ENCODE assay signal across 1 cellular context in the genomic region with DNA sequence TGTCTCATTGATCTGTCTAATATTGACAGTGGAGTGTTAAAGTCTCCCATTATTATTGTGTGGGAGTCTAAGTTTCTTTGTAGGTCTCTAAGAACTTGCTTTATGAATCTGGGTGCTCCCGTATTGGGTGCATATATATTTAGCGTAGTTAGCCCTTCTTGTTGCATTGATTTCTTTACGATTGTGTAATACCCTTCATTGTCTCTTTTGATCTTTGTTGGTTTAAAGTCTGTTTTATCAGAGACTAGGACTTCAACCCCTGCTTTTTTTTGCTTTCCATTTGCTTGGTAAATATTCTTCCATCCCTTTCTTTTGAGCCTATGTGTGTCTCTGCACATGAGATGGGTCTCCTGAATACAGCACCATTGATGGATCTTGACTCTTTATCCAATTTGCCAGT.
TF ChIP-seq lines count a peak whose summit lies in the region.

No MANE protein-coding gene starts in this region.

TF ChIP-seq in HepG2, 621 proteins besides CTCF, POLR2A, EP300 and RAD21 (continued from another document and continues in another):
- peak; percentile 95 for TF ChIP-seq HNF4A (CRISPR knock-in tag; IDR thresholded peaks at IDR 0.05)
- TF ChIP-seq RXRB (CRISPR knock-in tag; IDR thresholded peaks at IDR 0.05; ENCODE audit: borderline replicate concordance), result peak; percentile 90
- peak; percentile 88; the same call in 1 of the 2 replicates for TF ChIP-seq MIER3 (CRISPR knock-in tag; IDR thresholded peaks at IDR 0.05; ENCODE audit: borderline replicate concordance)
- peak; percentile 80 for TF ChIP-seq KAT8 (CRISPR knock-in tag; IDR thresholded peaks at IDR 0.05)
- peak; percentile 64; the same call in 1 of the 2 replicates for TF ChIP-seq PHF21A (CRISPR knock-in tag; IDR thresholded peaks at IDR 0.05)
- TF ChIP-seq ZNF124 (CRISPR knock-in tag; IDR thresholded peaks at IDR 0.05), result 0 out of 2 replicates have a peak, but pooled peaks have one; percentile 57
- TF ChIP-seq SIX1 (CRISPR knock-in tag; IDR thresholded peaks at IDR 0.05; ENCODE audit: borderline replicate concordance), result peak; percentile 45; the same call in 1 of the 2 replicates
- peak; percentile 55; the same call in 1 of the 2 replicates for TF ChIP-seq NR2F2 (IDR thresholded peaks at IDR 0.05; ENCODE audit: borderline replicate concordance, low read depth)
- TF ChIP-seq, protein P1, sequence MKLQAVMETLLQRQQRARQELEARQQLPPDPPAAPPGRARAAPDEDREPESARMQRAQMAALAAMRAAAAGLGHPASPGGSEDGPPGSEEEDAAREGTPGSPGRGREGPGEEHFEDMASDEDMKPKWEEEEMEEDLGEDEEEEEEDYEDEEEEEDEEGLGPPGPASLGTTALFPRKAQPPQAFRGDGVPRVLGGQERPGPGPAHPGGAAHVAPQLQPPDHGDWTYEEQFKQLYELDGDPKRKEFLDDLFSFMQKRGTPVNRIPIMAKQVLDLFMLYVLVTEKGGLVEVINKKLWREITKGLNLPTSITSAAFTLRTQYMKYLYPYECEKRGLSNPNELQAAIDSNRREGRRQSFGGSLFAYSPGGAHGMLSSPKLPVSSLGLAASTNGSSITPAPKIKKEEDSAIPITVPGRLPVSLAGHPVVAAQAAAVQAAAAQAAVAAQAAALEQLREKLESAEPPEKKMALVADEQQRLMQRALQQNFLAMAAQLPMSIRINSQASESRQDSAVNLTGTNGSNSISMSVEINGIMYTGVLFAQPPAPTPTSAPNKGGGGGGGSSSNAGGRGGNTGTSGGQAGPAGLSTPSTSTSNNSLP (IDR thresholded peaks at IDR 0.05; ENCODE audit: low read depth, low read length), result peak; percentile 62; the same call in 1 of the 2 replicates
- TF ChIP-seq, protein P2, sequence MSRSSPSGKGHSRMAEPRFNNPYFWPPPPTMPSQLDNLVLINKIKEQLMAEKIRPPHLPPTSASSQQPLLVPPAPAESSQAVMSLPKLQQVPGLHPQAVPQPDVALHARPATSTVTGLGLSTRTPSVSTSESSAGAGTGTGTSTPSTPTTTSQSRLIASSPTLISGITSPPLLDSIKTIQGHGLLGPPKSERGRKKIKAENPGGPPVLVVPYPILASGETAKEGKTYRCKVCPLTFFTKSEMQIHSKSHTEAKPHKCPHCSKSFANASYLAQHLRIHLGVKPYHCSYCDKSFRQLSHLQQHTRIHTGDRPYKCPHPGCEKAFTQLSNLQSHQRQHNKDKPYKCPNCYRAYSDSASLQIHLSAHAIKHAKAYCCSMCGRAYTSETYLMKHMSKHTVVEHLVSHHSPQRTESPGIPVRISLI (CRISPR knock-in tag; IDR thresholded peaks at IDR 0.05; ENCODE audit: borderline replicate concordance), result peak; percentile 99
- TF ChIP-seq, protein P3, sequence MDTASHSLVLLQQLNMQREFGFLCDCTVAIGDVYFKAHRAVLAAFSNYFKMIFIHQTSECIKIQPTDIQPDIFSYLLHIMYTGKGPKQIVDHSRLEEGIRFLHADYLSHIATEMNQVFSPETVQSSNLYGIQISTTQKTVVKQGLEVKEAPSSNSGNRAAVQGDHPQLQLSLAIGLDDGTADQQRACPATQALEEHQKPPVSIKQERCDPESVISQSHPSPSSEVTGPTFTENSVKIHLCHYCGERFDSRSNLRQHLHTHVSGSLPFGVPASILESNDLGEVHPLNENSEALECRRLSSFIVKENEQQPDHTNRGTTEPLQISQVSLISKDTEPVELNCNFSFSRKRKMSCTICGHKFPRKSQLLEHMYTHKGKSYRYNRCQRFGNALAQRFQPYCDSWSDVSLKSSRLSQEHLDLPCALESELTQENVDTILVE (CRISPR knock-in tag; IDR thresholded peaks at IDR 0.05), result peak; percentile 60; the same call in 1 of the 2 replicates
- TF ChIP-seq ARNTL (CRISPR knock-in tag; IDR thresholded peaks at IDR 0.05), result 0 out of 2 replicates have a peak, but pooled peaks have one; percentile 37
- peak; percentile 25; the same call in 1 of the 2 replicates for TF ChIP-seq SALL1 (CRISPR knock-in tag; IDR thresholded peaks at IDR 0.05)
- peak; percentile 51; the same call in 1 of the 2 replicates for TF ChIP-seq ZMYM2 (CRISPR knock-in tag; IDR thresholded peaks at IDR 0.05)
- TF ChIP-seq, protein P4, sequence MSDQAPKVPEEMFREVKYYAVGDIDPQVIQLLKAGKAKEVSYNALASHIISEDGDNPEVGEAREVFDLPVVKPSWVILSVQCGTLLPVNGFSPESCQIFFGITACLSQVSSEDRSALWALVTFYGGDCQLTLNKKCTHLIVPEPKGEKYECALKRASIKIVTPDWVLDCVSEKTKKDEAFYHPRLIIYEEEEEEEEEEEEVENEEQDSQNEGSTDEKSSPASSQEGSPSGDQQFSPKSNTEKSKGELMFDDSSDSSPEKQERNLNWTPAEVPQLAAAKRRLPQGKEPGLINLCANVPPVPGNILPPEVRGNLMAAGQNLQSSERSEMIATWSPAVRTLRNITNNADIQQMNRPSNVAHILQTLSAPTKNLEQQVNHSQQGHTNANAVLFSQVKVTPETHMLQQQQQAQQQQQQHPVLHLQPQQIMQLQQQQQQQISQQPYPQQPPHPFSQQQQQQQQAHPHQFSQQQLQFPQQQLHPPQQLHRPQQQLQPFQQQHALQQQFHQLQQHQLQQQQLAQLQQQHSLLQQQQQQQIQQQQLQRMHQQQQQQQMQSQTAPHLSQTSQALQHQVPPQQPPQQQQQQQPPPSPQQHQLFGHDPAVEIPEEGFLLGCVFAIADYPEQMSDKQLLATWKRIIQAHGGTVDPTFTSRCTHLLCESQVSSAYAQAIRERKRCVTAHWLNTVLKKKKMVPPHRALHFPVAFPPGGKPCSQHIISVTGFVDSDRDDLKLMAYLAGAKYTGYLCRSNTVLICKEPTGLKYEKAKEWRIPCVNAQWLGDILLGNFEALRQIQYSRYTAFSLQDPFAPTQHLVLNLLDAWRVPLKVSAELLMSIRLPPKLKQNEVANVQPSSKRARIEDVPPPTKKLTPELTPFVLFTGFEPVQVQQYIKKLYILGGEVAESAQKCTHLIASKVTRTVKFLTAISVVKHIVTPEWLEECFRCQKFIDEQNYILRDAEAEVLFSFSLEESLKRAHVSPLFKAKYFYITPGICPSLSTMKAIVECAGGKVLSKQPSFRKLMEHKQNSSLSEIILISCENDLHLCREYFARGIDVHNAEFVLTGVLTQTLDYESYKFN (CRISPR knock-in tag; conservative IDR thresholded peaks at IDR 0.05), result peak; percentile 93
- peak; percentile 98 for TF ChIP-seq GFI1 (CRISPR knock-in tag; IDR thresholded peaks at IDR 0.05; ENCODE audit: borderline replicate concordance)
- peak; percentile 89 for TF ChIP-seq HDAC2 (CRISPR knock-in tag; IDR thresholded peaks at IDR 0.05)
- TF ChIP-seq, protein P5, sequence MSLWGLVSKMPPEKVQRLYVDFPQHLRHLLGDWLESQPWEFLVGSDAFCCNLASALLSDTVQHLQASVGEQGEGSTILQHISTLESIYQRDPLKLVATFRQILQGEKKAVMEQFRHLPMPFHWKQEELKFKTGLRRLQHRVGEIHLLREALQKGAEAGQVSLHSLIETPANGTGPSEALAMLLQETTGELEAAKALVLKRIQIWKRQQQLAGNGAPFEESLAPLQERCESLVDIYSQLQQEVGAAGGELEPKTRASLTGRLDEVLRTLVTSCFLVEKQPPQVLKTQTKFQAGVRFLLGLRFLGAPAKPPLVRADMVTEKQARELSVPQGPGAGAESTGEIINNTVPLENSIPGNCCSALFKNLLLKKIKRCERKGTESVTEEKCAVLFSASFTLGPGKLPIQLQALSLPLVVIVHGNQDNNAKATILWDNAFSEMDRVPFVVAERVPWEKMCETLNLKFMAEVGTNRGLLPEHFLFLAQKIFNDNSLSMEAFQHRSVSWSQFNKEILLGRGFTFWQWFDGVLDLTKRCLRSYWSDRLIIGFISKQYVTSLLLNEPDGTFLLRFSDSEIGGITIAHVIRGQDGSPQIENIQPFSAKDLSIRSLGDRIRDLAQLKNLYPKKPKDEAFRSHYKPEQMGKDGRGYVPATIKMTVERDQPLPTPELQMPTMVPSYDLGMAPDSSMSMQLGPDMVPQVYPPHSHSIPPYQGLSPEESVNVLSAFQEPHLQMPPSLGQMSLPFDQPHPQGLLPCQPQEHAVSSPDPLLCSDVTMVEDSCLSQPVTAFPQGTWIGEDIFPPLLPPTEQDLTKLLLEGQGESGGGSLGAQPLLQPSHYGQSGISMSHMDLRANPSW (CRISPR knock-in tag; IDR thresholded peaks at IDR 0.05; ENCODE audit: borderline replicate concordance), result peak; percentile 81; the same call in 1 of the 2 replicates
- TF ChIP-seq, protein P6, sequence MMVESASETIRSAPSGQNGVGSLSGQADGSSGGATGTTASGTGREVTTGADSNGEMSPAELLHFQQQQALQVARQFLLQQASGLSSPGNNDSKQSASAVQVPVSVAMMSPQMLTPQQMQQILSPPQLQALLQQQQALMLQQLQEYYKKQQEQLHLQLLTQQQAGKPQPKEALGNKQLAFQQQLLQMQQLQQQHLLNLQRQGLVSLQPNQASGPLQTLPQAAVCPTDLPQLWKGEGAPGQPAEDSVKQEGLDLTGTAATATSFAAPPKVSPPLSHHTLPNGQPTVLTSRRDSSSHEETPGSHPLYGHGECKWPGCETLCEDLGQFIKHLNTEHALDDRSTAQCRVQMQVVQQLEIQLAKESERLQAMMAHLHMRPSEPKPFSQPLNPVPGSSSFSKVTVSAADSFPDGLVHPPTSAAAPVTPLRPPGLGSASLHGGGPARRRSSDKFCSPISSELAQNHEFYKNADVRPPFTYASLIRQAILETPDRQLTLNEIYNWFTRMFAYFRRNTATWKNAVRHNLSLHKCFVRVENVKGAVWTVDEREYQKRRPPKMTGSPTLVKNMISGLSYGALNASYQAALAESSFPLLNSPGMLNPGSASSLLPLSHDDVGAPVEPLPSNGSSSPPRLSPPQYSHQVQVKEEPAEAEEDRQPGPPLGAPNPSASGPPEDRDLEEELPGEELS (CRISPR knock-in tag; IDR thresholded peaks at IDR 0.05), result peak; percentile 85
- TF ChIP-seq NCOR1 (IDR thresholded peaks at IDR 0.05; ENCODE audit: borderline replicate concordance, low read length), result peak; percentile 86; the same call in 1 of the 2 replicates
- TF ChIP-seq, protein P7, sequence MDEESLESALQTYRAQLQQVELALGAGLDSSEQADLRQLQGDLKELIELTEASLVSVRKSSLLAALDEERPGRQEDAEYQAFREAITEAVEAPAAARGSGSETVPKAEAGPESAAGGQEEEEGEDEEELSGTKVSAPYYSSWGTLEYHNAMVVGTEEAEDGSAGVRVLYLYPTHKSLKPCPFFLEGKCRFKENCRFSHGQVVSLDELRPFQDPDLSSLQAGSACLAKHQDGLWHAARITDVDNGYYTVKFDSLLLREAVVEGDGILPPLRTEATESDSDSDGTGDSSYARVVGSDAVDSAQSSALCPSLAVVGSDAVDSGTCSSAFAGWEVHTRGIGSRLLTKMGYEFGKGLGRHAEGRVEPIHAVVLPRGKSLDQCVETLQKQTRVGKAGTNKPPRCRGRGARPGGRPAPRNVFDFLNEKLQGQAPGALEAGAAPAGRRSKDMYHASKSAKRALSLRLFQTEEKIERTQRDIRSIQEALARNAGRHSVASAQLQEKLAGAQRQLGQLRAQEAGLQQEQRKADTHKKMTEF (CRISPR knock-in tag; IDR thresholded peaks at IDR 0.05), result peak; percentile 88
- TF ChIP-seq ZNF205 (CRISPR knock-in tag; IDR thresholded peaks at IDR 0.05), result peak; percentile 49; the same call in 1 of the 2 replicates
- 0 out of 2 replicates have a peak, but pooled peaks have one; percentile 35 for TF ChIP-seq ZNF264 (CRISPR knock-in tag; IDR thresholded peaks at IDR 0.05)
- peak; percentile 81 for TF ChIP-seq TRIM24 (CRISPR knock-in tag; IDR thresholded peaks at IDR 0.05)
- TF ChIP-seq RARA (CRISPR knock-in tag; IDR thresholded peaks at IDR 0.05), result peak; percentile 76
- peak; percentile 65; the same call in 1 of the 2 replicates for TF ChIP-seq POGZ (CRISPR knock-in tag; IDR thresholded peaks at IDR 0.05)
- peak; percentile 67; the same call in 1 of the 2 replicates for TF ChIP-seq REPIN1 (CRISPR knock-in tag; IDR thresholded peaks at IDR 0.05; ENCODE audit: borderline replicate concordance, low read depth)
- TF ChIP-seq KDM1A (CRISPR knock-in tag; IDR thresholded peaks at IDR 0.05), result peak; percentile 67; the same call in 1 of the 2 replicates
- peak; percentile 70; the same call in 1 of the 2 replicates for TF ChIP-seq TBX3 (IDR thresholded peaks at IDR 0.05; ENCODE audit: borderline replicate concordance)
- TF ChIP-seq ZNF12 (CRISPR knock-in tag; IDR thresholded peaks at IDR 0.05), result peak; percentile 76; the same call in 1 of the 2 replicates
- peak; percentile 95 for TF ChIP-seq TCF7 (IDR thresholded peaks at IDR 0.05; ENCODE audit: low read depth)
- TF ChIP-seq SOX13 (IDR thresholded peaks at IDR 0.05), result peak; percentile 95
- peak in 1 of 2 experiments; percentile 99; a peak in 2 of 4 replicates for TF ChIP-seq SOX13 (CRISPR knock-in tag; conservative IDR thresholded peaks at IDR 0.05 in 1 of 2, IDR thresholded peaks at IDR 0.05 in 1 of 2)
- TF ChIP-seq ARNT2 (CRISPR knock-in tag; IDR thresholded peaks at IDR 0.05; ENCODE audit: low read depth), result 0 out of 2 replicates have a peak, but pooled peaks have one; percentile 28
- TF ChIP-seq, protein P8, sequence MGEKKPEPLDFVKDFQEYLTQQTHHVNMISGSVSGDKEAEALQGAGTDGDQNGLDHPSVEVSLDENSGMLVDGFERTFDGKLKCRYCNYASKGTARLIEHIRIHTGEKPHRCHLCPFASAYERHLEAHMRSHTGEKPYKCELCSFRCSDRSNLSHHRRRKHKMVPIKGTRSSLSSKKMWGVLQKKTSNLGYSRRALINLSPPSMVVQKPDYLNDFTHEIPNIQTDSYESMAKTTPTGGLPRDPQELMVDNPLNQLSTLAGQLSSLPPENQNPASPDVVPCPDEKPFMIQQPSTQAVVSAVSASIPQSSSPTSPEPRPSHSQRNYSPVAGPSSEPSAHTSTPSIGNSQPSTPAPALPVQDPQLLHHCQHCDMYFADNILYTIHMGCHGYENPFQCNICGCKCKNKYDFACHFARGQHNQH (CRISPR knock-in tag; IDR thresholded peaks at IDR 0.05), result peak; percentile 46; the same call in 1 of the 2 replicates
- TF ChIP-seq, protein P9, sequence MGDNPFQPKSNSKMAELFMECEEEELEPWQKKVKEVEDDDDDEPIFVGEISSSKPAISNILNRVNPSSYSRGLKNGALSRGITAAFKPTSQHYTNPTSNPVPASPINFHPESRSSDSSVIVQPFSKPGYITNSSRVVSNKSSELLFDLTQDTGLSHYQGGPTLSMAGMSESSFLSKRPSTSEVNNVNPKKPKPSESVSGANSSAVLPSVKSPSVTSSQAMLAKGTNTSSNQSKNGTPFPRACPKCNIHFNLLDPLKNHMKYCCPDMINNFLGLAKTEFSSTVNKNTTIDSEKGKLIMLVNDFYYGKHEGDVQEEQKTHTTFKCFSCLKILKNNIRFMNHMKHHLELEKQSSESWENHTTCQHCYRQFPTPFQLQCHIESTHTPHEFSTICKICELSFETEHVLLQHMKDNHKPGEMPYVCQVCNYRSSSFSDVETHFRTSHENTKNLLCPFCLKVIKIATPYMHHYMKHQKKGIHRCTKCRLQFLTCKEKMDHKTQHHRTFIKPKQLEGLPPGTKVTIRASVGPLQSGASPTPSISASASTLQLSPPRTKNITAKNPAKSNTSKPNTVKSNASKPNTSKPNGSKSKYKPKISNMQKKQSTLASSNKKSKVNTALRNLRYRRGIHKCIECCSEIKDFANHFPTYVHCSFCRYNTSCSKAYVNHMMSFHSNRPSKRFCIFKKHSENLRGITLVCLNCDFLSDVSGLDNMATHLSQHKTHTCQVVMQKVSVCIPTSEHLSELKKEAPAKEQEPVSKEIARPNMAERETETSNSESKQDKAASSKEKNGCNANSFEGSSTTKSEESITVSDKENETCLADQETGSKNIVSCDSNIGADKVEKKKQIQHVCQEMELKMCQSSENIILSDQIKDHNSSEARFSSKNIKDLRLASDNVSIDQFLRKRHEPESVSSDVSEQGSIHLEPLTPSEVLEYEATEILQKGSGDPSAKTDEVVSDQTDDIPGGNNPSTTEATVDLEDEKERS (CRISPR knock-in tag; IDR thresholded peaks at IDR 0.05), result 0 out of 2 replicates have a peak, but pooled peaks have one; percentile 48
- peak; percentile 63 for TF ChIP-seq ERF (CRISPR knock-in tag; IDR thresholded peaks at IDR 0.05)
- peak; percentile 72; the same call in 1 of the 2 replicates for TF ChIP-seq SP5 (CRISPR knock-in tag; IDR thresholded peaks at IDR 0.05; ENCODE audit: borderline replicate concordance, low read depth)
- peak; percentile 78 for TF ChIP-seq KDM6A (CRISPR knock-in tag; IDR thresholded peaks at IDR 0.05; ENCODE audit: low read depth)
- TF ChIP-seq SMARCC2 (IDR thresholded peaks at IDR 0.05), result 0 out of 2 replicates have a peak, but pooled peaks have one; percentile 35
